Comparison of ENCODE assay signal across 10 cellular contexts in the genomic region with DNA sequence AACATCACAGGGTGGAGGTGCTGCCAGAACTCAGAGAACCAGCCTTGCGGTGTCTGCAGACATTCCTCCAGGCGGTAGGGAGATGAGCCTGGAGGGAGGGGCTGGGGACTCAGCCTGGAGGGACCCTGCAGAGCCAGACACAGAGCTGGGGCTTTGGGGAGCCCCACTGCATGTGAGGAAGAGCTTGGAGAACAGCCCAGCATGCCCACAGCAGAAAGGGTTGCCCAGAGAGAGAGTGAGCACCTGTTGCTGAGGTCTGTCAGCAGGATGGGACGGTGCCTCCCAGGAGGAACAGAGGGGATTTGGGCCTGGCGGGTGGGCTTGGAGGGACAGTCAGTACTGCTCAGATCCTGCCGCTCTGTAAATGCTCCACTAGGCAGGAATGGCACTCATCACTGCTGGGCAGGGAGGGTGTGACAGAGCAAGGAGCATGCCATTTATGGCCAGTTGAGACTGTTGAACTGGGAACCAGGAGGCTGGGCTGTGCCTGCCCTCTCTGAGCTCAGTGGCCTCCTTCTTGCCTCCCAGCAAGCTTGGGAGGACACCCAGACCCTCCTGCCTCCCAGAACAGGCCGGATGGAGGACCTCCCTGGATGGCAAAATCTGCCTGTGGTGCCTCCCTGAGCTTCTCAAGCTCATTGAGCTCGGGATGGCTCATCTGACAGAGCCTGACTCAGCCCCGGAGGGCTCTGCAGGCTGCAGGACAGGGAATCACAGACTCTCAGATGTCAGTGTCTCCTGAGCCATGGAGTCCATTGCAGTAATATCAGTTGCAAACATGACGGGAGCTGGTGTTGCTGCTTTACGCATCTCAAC. TPM values are rescaled to one million over a fixed set of nuclear protein-coding genes. Genes with fewer than 3 reads are reported as not detected.
A peak's percentile ranks its signal among the peaks of the same experiment; 100 is the strongest.
DNase-seq lines count a peak whose midpoint lies in the region; ATAC-seq and TF ChIP-seq lines count a peak whose summit lies in the region.
"Had no signal": no experiment of that assay in that cellular context is flagged by ENCODE, and none has a peak within 500 bp of the region (broad histone marks: within the 10 kb centered on the region; RNA-seq: fewer than 3 reads in every experiment).

No MANE protein-coding gene starts in this region.

- H3K4me3 ChIP-seq in mucosa of rectum (ENCODE audit: low read length in 2 of 2) (peak overlapping the region; percentile 39 to 45), upper lobe of left lung (no peak overlapping the region)

- H3K4me1 ChIP-seq in mucosa of rectum (ENCODE audit: control insufficient read depth in 2 of 2, insufficient read depth in 2 of 2, low read length in 2 of 2) (peaks cover 66 to 73% of the 10 kb centered on the region in 2 donors), upper lobe of left lung (peaks cover 69 to 75% (median 72%) of the 10 kb centered on the region in 4 donors)

- H3K27me3 ChIP-seq in mucosa of rectum (ENCODE audit: control insufficient read depth in 2 of 2, insufficient read depth in 2 of 2, low read length in 2 of 2) (no peaks in the 10 kb centered on the region), upper lobe of left lung (no peaks in the 10 kb centered on the region)

- no peak for TF ChIP-seq CTCF in upper lobe of left lung (IDR thresholded peaks at IDR 0.05)

- H3K9me3 ChIP-seq in mucosa of rectum (ENCODE audit: control insufficient read depth in 2 of 2, low read length in 2 of 2) (no peaks in the 10 kb centered on the region), upper lobe of left lung (no peaks in the 10 kb centered on the region)

- TF ChIP-seq POLR2A in upper lobe of left lung (IDR thresholded peaks at IDR 0.05): no peak

- DNase-seq in DMS 273 (lab: John Stamatoyannopoulos, UW; ENCODE audit: unreplicated experiment) (peak; percentile 54), DMS 273 treated with DMSO at 0.1 percent for 48 hours (lab: John Stamatoyannopoulos, UW) (no peak), upper lobe of left lung (no peak), H4 (ENCODE audit: low spot score) (no peak), putamen (ENCODE audit: low spot score) (no peak)
- DNase-seq in activated naive CD4-positive, alpha-beta T cell treated with anti-CD3 and anti-CD28 coated beads, Interleukin-2, amount 50 U/mL, for 16 hours: no peak

- H3K27ac ChIP-seq in cingulate gyrus (ENCODE audit: low read depth, low read length): peak overlapping the region; percentile 8
- peak overlapping the region; percentile 97 for H3K27ac ChIP-seq in mucosa of rectum (ENCODE audit: low read depth in 2 of 2, low read length in 2 of 2)
- peak overlapping the region; percentile 94 to 98 (median 95) for H3K27ac ChIP-seq in upper lobe of left lung
- H3K27ac ChIP-seq: 22Rv1 had no signal

- no peaks in the 10 kb centered on the region for H3K36me3 ChIP-seq in mucosa of rectum (ENCODE audit: control insufficient read depth in 2 of 2, insufficient read depth in 2 of 2, low read length in 2 of 2)
- H3K36me3 ChIP-seq in upper lobe of left lung: no peaks in the 10 kb centered on the region

- 64 to 74% methylated on average over 7 to 10 of the region's 10 CpGs for WGBS in upper lobe of left lung, 2 donors

- TF ChIP-seq EP300 in upper lobe of left lung (IDR thresholded peaks at IDR 0.05): no peak

- peak overlapping the region; percentile 38 to 84 for H3K9ac ChIP-seq in mucosa of rectum (ENCODE audit: low read depth in 1 of 2, low read length in 2 of 2)

- ATAC-seq in upper lobe of left lung (ENCODE audit: low FRiP score in 2 of 2): no peak

RNA-seq across cellular contexts. Expression of a gene that starts 0.8 kb away (rescaled TPM):
- 10 to 100 TPM in 4 of 6 donors, 1 to 10 TPM in 2; 2.1 to 19.1 (median 10.6) TPM for total RNA-seq in upper lobe of left lung
- total RNA-seq in H4 (2014; rRNA removed; shearing (Covaris generic)): 0.41 TPM in 1 of 2 replicates, not detected in the other
- total RNA-seq: SK-MEL-5 had no signal

RNA-seq across cellular contexts. Expression of a gene that starts 4.1 kb away (rescaled TPM):
- total RNA-seq in upper lobe of left lung: 10 to 100 TPM in 3 of 6 donors, 1 to 10 TPM in 3; 3.3 to 19.9 (median 8.5) TPM
- total RNA-seq in H4 (2014; rRNA removed; shearing (Covaris generic)): 0.12 and 0.27 TPM in 2 replicates
- total RNA-seq: SK-MEL-5 had no signal

RNA-seq across cellular contexts. Expression of a gene that starts 35.0 kb away (rescaled TPM):
- total RNA-seq in upper lobe of left lung: not detected
- not detected in 2 replicates for total RNA-seq in H4 (2014; rRNA removed; shearing (Covaris generic))
- total RNA-seq: SK-MEL-5 had no signal

RNA-seq across cellular contexts. Expression of a gene that starts 52.8 kb away (rescaled TPM):
- total RNA-seq in upper lobe of left lung: not detected
- total RNA-seq in H4 (2014; rRNA removed; shearing (Covaris generic)): not detected in 2 replicates
- total RNA-seq: SK-MEL-5 had no signal

Comparison
In these comparisons a context has a peak if more than half of its experiments do, and no peak if none do; other contexts are left out.
1. H3K27ac ChIP-seq: peak in every context shown above with its lines; median percentile 97 in mucosa of rectum; 95 in upper lobe of left lung; 8 in cingulate gyrus.
2. H3K4me3 ChIP-seq: peak in mucosa of rectum (2 of 2); none in upper lobe of left lung (0 of 4).